Comparison of ENCODE assay signal across 16 cellular contexts in genomic region chr3:48852151-48852550, GRCh38. TPM values are rescaled to one million over a fixed set of nuclear protein-coding genes. Genes with fewer than 3 reads are reported as not detected.
DNase-seq lines count a peak whose midpoint lies in the region; ATAC-seq and TF ChIP-seq lines count a peak whose summit lies in the region.
"Had no signal": no experiment of that assay in that cellular context is flagged by ENCODE, and none has a peak within 500 bp of the region (broad histone marks: within the 10 kb centered on the region; RNA-seq: fewer than 3 reads in every experiment).

No MANE protein-coding gene starts in this region.

- no peak overlapping the region for H3K18ac ChIP-seq in trophoblast cell (ENCODE audit: low read length)

- peaks cover 58% of the 10 kb centered on the region for H3K4me1 Mint-ChIP-seq in brain
- peaks cover 8 to 10% of the 10 kb centered on the region in 2 donors for H3K4me1 Mint-ChIP-seq in effector memory CD8-positive, alpha-beta T cell (ENCODE audit: low read depth in 2 of 2)

- H2BK5ac ChIP-seq in trophoblast cell (ENCODE audit: low read depth, low read length, poor library complexity) = no peak overlapping the region

- no peak overlapping the region for H2BK120ac ChIP-seq in trophoblast cell (ENCODE audit: insufficient read depth, low read length, poor library complexity)

- peak overlapping the region in 2 of 5 experiments; percentile 13 to 24 for H3K4me3 Mint-ChIP-seq in brain
- no peak overlapping the region for H3K4me3 Mint-ChIP-seq in effector memory CD8-positive, alpha-beta T cell
- H3K4me3 Mint-ChIP-seq: B cell; CD8-positive, alpha-beta T cell had no signal

- peak overlapping the region in 3 of 5 experiments; percentile 36 to 98 (median 86) for H3K27ac Mint-ChIP-seq in brain
- no peak overlapping the region for H3K27ac Mint-ChIP-seq in effector memory CD8-positive, alpha-beta T cell
- H3K27ac Mint-ChIP-seq: B cell had no signal

- peak; percentile 26 to 52 for DNase-seq in Kasumi-1 (lab: John Stamatoyannopoulos, UW)
- peak; percentile 67 for DNase-seq in MV-4-11 (lab: John Stamatoyannopoulos, UW)
- no peak for DNase-seq in trophoblast cell
- no peak for DNase-seq in effector memory CD8-positive, alpha-beta T cell
- DNase-seq: CD8-positive, alpha-beta T cell; GF-D8; NCI-H1092; NCI-H1694; NK-92 treated with Interleukin-12 subunit alpha and Interleukin-12 subunit beta, amount 100 ng/mL, for 24 hours had no signal

- no peak overlapping the region for H2AFZ ChIP-seq in trophoblast cell (ENCODE audit: insufficient read depth, low read length, poor library complexity)

- no peak overlapping the region for H2BK12ac ChIP-seq in trophoblast cell (ENCODE audit: low read length)

- no peak overlapping the region for H3K14ac ChIP-seq in trophoblast cell (ENCODE audit: low read length)

- H4K91ac ChIP-seq in trophoblast cell (ENCODE audit: low read depth, low read length) = no peak overlapping the region

- no peaks in the 10 kb centered on the region for H3K9me3 Mint-ChIP-seq in brain
- H3K9me3 Mint-ChIP-seq in effector memory CD8-positive, alpha-beta T cell = no peaks in the 10 kb centered on the region
- H3K9me3 Mint-ChIP-seq: CD8-positive, alpha-beta T cell had no signal

- no peaks in the 10 kb centered on the region for H3K36me3 ChIP-seq in trophoblast cell (ENCODE audit: control insufficient read depth in 1 of 2, insufficient read depth in 2 of 2, low read length in 2 of 2)

- no peak overlapping the region for H3K4ac ChIP-seq in trophoblast cell (ENCODE audit: low read depth, low read length)

- H3K4me1 ChIP-seq in trophoblast cell (ENCODE audit: control insufficient read depth in 1 of 2, insufficient read depth in 2 of 2, low read length in 2 of 2) = no peaks in the 10 kb centered on the region
- H3K4me1 ChIP-seq: HAP-1 had no signal

- no peak overlapping the region for H3K4me2 ChIP-seq in trophoblast cell (ENCODE audit: low read length)

- ATAC-seq in HG03565 (IDR thresholded peaks at IDR 0.05; ENCODE audit: unreplicated experiment) = no peak
- no peak for ATAC-seq in effector memory CD8-positive, alpha-beta T cell (replicated peaks)
- ATAC-seq in GM21786 (IDR thresholded peaks at IDR 0.05; ENCODE audit: unreplicated experiment) = no peak
- ATAC-seq: CD8-positive, alpha-beta T cell; Right ventricle myocardium inferior; SK-N-SH treated with all-trans-retinoic acid at 6 μM for 48 hours had no signal

- no peak overlapping the region for H2AK5ac ChIP-seq in trophoblast cell (ENCODE audit: low read length)

- no peaks in the 10 kb centered on the region for H3K36me3 Mint-ChIP-seq in brain
- peaks cover 14% of the 10 kb centered on the region for H3K36me3 Mint-ChIP-seq in effector memory CD8-positive, alpha-beta T cell (ENCODE audit: insufficient read depth)

- H3K23ac ChIP-seq in trophoblast cell (ENCODE audit: low read length) = no peak overlapping the region

- H3K9me3 ChIP-seq in trophoblast cell (ENCODE audit: insufficient read depth, low read depth, low read length) = no peaks in the 10 kb centered on the region
- H3K9me3 ChIP-seq: HAP-1 had no signal

- no peak overlapping the region for H3K9ac ChIP-seq in trophoblast cell (ENCODE audit: low read length)

- H3K79me2 ChIP-seq in trophoblast cell (ENCODE audit: control insufficient read depth, insufficient read depth, low read length, poor library complexity) = peaks cover 3% of the 10 kb centered on the region

- no peak overlapping the region for H4K12ac ChIP-seq in trophoblast cell (ENCODE audit: low read depth, low read length)

- no peak for TF ChIP-seq CTCF in brain (conservative IDR thresholded peaks at IDR 0.05)

- no peak overlapping the region for H3K27ac ChIP-seq in trophoblast cell (ENCODE audit: low read depth, low read length)

- H3K79me1 ChIP-seq in trophoblast cell (ENCODE audit: low read length) = peaks cover 3% of the 10 kb centered on the region

- peak overlapping the region; percentile 21 for H3K4me3 ChIP-seq in trophoblast cell (ENCODE audit: low read depth, low read length)
- H3K4me3 ChIP-seq: HAP-1 had no signal

- no peaks in the 10 kb centered on the region for H3K27me3 Mint-ChIP-seq in brain
- H3K27me3 Mint-ChIP-seq in effector memory CD8-positive, alpha-beta T cell = no peaks in the 10 kb centered on the region
- H3K27me3 Mint-ChIP-seq: B cell had no signal

- no CpG with 5 or more reads among the region's 5 CpGs for WGBS in trophoblast cell (ENCODE audit: extremely low coverage, insufficient coverage, insufficient read length)

- H3K27me3 ChIP-seq in trophoblast cell (ENCODE audit: insufficient read depth, low read length) = no peaks in the 10 kb centered on the region

- no peak overlapping the region for H4K8ac ChIP-seq in trophoblast cell (ENCODE audit: low read depth, low read length)

RNA-seq across cellular contexts. Expression of gene PRKAR2A, which starts 4.5 kb away (rescaled TPM):
- 11.8 TPM for polyA plus RNA-seq in brain (ENCODE audit: insufficient read depth, low read depth, low replicate concordance)
- 26.0 and 26.3 TPM in 2 replicates for polyA plus RNA-seq in trophoblast cell (2013)

RNA-seq across cellular contexts. Expression of gene SLC25A20, which starts 46.5 kb away (rescaled TPM):
- polyA plus RNA-seq in brain (ENCODE audit: insufficient read depth, low read depth, low replicate concordance) = 11.0 TPM
- 5.4 and 6.0 TPM in 2 replicates for polyA plus RNA-seq in trophoblast cell (2013)

Comparison
In these comparisons a context has a peak if more than half of its experiments do, and no peak if none do; other contexts are left out.
1. DNase-seq: peak in Kasumi-1 (2 of 2) and MV-4-11 (single experiment); none in trophoblast cell (0 of 2) and effector memory CD8-positive, alpha-beta T cell (0 of 3).
2. H3K27ac Mint-ChIP-seq: peak in brain (3 of 5); none in effector memory CD8-positive, alpha-beta T cell (0 of 2).